Comparison of ENCODE assay signal across 9 cellular contexts in the genomic region with DNA sequence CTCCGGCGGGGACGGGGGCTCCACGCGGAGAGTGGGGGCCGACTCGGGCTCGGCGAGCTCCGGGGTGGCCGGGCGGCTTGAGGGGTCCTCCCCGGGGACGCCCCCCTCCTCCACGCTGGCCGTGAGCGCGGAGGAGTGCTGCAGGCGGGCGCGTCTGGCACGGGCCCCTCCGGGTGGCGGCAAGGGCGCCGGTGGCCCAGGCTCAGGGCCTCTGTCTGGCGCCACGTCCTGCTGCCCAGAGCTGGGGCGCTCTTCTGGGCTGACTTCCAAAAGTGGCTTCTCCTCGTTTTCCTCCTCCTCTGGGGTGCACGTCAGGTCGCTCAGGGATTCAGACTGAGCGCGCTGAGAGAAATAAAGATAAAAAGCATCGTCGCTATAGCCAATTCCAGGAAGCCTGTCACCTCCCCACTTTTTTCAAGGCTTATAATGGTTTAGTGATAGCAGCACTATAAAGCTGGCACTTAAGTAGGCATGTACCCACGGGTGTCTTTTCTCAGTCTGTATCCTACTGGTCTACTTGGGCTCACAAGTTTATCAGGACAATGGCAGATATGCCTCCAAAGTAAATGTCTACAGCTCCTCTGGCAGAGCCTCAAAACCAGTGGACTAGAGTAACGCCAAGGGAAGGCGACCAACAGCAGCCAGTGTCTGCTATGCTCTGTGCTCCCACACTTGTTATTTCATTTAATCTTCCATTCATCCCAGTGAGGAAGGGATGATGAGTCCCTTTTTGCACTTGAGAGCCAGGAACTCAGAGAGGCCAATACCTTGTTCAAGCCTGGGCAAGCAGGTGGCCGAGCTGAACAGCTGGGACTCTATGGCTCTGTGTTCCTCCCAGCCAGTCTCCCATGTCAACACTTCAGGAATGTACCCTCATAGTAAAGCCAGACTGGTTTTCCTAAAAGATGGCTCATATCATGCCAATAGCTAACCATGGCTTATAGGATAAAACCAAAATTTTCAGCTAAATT.
DNase-seq lines count a peak whose midpoint lies in the region; ATAC-seq, FAIRE-seq and TF ChIP-seq lines count a peak whose summit lies in the region.
"Had no signal": no experiment of that assay in that cellular context is flagged by ENCODE, and none has a peak within 500 bp of the region (broad histone marks: within the 10 kb centered on the region; RNA-seq: fewer than 3 reads in every experiment).

No MANE protein-coding gene starts in this region.

- no peaks in the 10 kb centered on the region for H4K20me1 ChIP-seq in astrocyte (ENCODE audit: insufficient read depth, low read length)

- H3K27ac Mint-ChIP-seq in astrocyte (ENCODE audit: unreplicated experiment) = peak overlapping the region; percentile 84

- H3K4me3 ChIP-seq in astrocyte (ENCODE audit: insufficient read depth, low read depth, low read length) = no peak overlapping the region
- H3K4me3 ChIP-seq in iPS-18c (ENCODE audit: insufficient read depth, low read depth, low read length) = peak overlapping the region; percentile 57
- H3K4me3 ChIP-seq in retinal pigment epithelial cell (ENCODE audit: low read length) = peak overlapping the region; percentile 40

- no peaks in the 10 kb centered on the region for H3K4me1 Mint-ChIP-seq in astrocyte (ENCODE audit: low read depth, unreplicated experiment)

- TF ChIP-seq CTCF in astrocyte (IDR thresholded peaks at IDR 0.05; ENCODE audit: insufficient read depth, low read depth, low read length) = no peak
- TF ChIP-seq CTCF in retinal pigment epithelial cell (conservative IDR thresholded peaks at IDR 0.05; ENCODE audit: low read depth, low read length) = no peak

- no peak overlapping the region for H3K9ac ChIP-seq in astrocyte (ENCODE audit: low read length)

- peak overlapping the region; percentile 77 for H3K4me3 Mint-ChIP-seq in astrocyte (ENCODE audit: unreplicated experiment)

- peaks cover 67% of the 10 kb centered on the region for H3K27me3 Mint-ChIP-seq in astrocyte (ENCODE audit: low read depth, unreplicated experiment)

- no peak for FAIRE-seq in astrocyte (lab: Jason Lieb, UNC)

- H3K79me2 ChIP-seq in astrocyte (ENCODE audit: insufficient read depth, low read length) = no peaks in the 10 kb centered on the region

- H3K4me2 ChIP-seq in astrocyte (ENCODE audit: low read length) = peak overlapping the region; percentile 67

- peaks cover 24% of the 10 kb centered on the region for H3K27me3 ChIP-seq in astrocyte (ENCODE audit: insufficient read depth, low read length)

- peak overlapping the region; percentile 63 for H2AFZ ChIP-seq in astrocyte (ENCODE audit: low read depth, low read length)

- in situ Hi-C loops in G401 (cut with HindIII; ENCODE audit: low sequenced_read_pairs) = no loop called here

- ATAC-seq in HG02870 (IDR thresholded peaks at IDR 0.05; ENCODE audit: unreplicated experiment) = no peak

- DNase-seq in G401 (ENCODE audit: low spot score) = peak; percentile 38
- DNase-seq in astrocyte (ENCODE audit: low read depth) = no peak
- no peak for DNase-seq in retinal pigment epithelial cell (ENCODE audit: low read depth)
- no peak for DNase-seq in NCI-H1417 (lab: John Stamatoyannopoulos, UW)
- no peak for DNase-seq in LoVo (ENCODE audit: low spot score)
- no peak for DNase-seq in NCI-H2029 treated with DMSO at 0.1 percent for 48 hours (lab: John Stamatoyannopoulos, UW)
- DNase-seq: DMS79 had no signal

- H3K4me1 ChIP-seq in astrocyte (ENCODE audit: insufficient read depth, low read length) = no peaks in the 10 kb centered on the region

- H3K9me3 ChIP-seq in astrocyte (ENCODE audit: insufficient read depth, low read depth, low read length) (no peaks in the 10 kb centered on the region), iPS-18c (ENCODE audit: control insufficient read depth, insufficient read depth, low read length) (peaks cover 6% of the 10 kb centered on the region)

- H3K9me3 Mint-ChIP-seq in astrocyte (ENCODE audit: unreplicated experiment) = peaks cover 7% of the 10 kb centered on the region

- H3K36me3 Mint-ChIP-seq in astrocyte (ENCODE audit: low read depth, unreplicated experiment) = peaks cover 3% of the 10 kb centered on the region

- no peak overlapping the region for H3K27ac ChIP-seq in astrocyte (ENCODE audit: low read depth, low read length)

- H3K36me3 ChIP-seq in astrocyte (ENCODE audit: insufficient read depth, low read length) = no peaks in the 10 kb centered on the region
